10 cellular contexts compared by ENCODE assay signal in genomic region chr11:125517116-125517804, GRCh38. TPM values are rescaled to one million over a fixed set of nuclear protein-coding genes. Genes with fewer than 3 reads are reported as not detected.
DNase-seq lines count a peak whose midpoint lies in the region; ATAC-seq and TF ChIP-seq lines count a peak whose summit lies in the region.
"Had no signal": no experiment of that assay in that cellular context is flagged by ENCODE, and none has a peak within 500 bp of the region (broad histone marks: within the 10 kb centered on the region; RNA-seq: fewer than 3 reads in every experiment).

No MANE protein-coding gene starts in this region.

- DNase-seq in M059J (ENCODE audit: low read depth) = peak; percentile 80
- peak; percentile 83 for DNase-seq in brain microvascular endothelial cell
- no peak for DNase-seq in NAMALWA (ENCODE audit: low spot score)
- DNase-seq in activated CD4-positive, alpha-beta memory T cell treated with anti-CD3 and anti-CD28 coated beads, Interleukin-2, amount 10 ng/mL, durations not matched to agents 7 days and 5 days = no peak
- no peak for DNase-seq in activated CD4-positive, alpha-beta T cell treated with anti-CD3 and anti-CD28 coated beads for 4 hours
- DNase-seq: NCI-H1436 treated with DMSO at 0.1 percent for 48 hours had no signal

- H3K9me3 ChIP-seq in BLaER1 = peaks cover 24% of the 10 kb centered on the region

- H3K27ac Mint-ChIP-seq in activated CD4-positive, alpha-beta memory T cell treated with anti-CD3 and anti-CD28 coated beads, Interleukin-2, amount 10 ng/mL, durations not matched to agents 7 days and 5 days = no peak overlapping the region
- H3K27ac Mint-ChIP-seq: dendritic cell treated with granulocyte-macrophage colony-stimulating factor and Interleukin-4, amounts not matched to agents 40 ng/mL and 50 ng/mL, for 4 days had no signal

- H3K4me1 Mint-ChIP-seq in activated CD4-positive, alpha-beta memory T cell treated with anti-CD3 and anti-CD28 coated beads, Interleukin-2, amount 10 ng/mL, durations not matched to agents 7 days and 5 days = peaks cover 39% of the 10 kb centered on the region

- H3K27ac ChIP-seq in BLaER1 = peak overlapping the region; percentile 72; the same call in 1 of the 2 replicates
- H3K27ac ChIP-seq in brain microvascular endothelial cell = no peak overlapping the region
- H3K27ac ChIP-seq in layer of hippocampus (ENCODE audit: low read depth, low read length) = peak overlapping the region; percentile 62

- TF ChIP-seq CTCF in brain microvascular endothelial cell (IDR thresholded peaks at IDR 0.05; ENCODE audit: low read depth, low read length, missing control alignments) = no peak

- no peaks in the 10 kb centered on the region for H4K20me1 ChIP-seq in BLaER1

- H3K9me3 Mint-ChIP-seq in activated CD4-positive, alpha-beta memory T cell treated with anti-CD3 and anti-CD28 coated beads, Interleukin-2, amount 10 ng/mL, durations not matched to agents 7 days and 5 days = peaks cover 5% of the 10 kb centered on the region

- no peaks in the 10 kb centered on the region for H3K27me3 Mint-ChIP-seq in activated CD4-positive, alpha-beta memory T cell treated with anti-CD3 and anti-CD28 coated beads, Interleukin-2, amount 10 ng/mL, durations not matched to agents 7 days and 5 days

- no peaks in the 10 kb centered on the region for H3K27me3 ChIP-seq in BLaER1
- H3K27me3 ChIP-seq in brain microvascular endothelial cell (replicated peaks) = no peaks in the 10 kb centered on the region
- no peaks in the 10 kb centered on the region for H3K27me3 ChIP-seq in layer of hippocampus (ENCODE audit: control insufficient read depth, insufficient read depth, low read length)

- peaks cover 2% of the 10 kb centered on the region for H3K36me3 Mint-ChIP-seq in activated CD4-positive, alpha-beta memory T cell treated with anti-CD3 and anti-CD28 coated beads, Interleukin-2, amount 10 ng/mL, durations not matched to agents 7 days and 5 days (ENCODE audit: low read depth)

- CTCF ChIA-PET in activated CD4-positive, alpha-beta memory T cell treated with anti-CD3 and anti-CD28 coated beads, Interleukin-2, amount 10 ng/mL, durations not matched to agents 7 days and 5 days (lab: Charles Lee) = interaction anchor here (0.6 kb wide), 1 partner anchor 14 kb away, joined by 3 read pairs; no protein-coding TSS in a partner anchor

- no peaks in the 10 kb centered on the region for H3K36me3 ChIP-seq in BLaER1
- no peaks in the 10 kb centered on the region for H3K36me3 ChIP-seq in brain microvascular endothelial cell (replicated peaks)

- H3K4me3 ChIP-seq in BLaER1 (no peak overlapping the region), brain microvascular endothelial cell (ENCODE audit: low read depth, low read length) (peak overlapping the region; percentile 17)

- in situ Hi-C loops in brain microvascular endothelial cell (cut with HindIII; ENCODE audit: low pct_ligation_motif_present, low sequenced_read_pairs) = no loop called here

- POLR2A ChIA-PET in activated CD4-positive, alpha-beta memory T cell treated with anti-CD3 and anti-CD28 coated beads, Interleukin-2, amount 10 ng/mL, durations not matched to agents 7 days and 5 days (lab: Charles Lee) = interaction anchor here (1.3 kb wide), 1 partner anchor 109 kb away, joined by 6 read pairs; no protein-coding TSS in a partner anchor

- H3K4me2 ChIP-seq in BLaER1 = peak overlapping the region; percentile 75

- ATAC-seq in GM21526 (IDR thresholded peaks at IDR 0.05; ENCODE audit: low FRiP score, unreplicated experiment) = no peak

- H3K4me3 Mint-ChIP-seq in activated CD4-positive, alpha-beta memory T cell treated with anti-CD3 and anti-CD28 coated beads, Interleukin-2, amount 10 ng/mL, durations not matched to agents 7 days and 5 days = no peak overlapping the region
- H3K4me3 Mint-ChIP-seq: dendritic cell treated with granulocyte-macrophage colony-stimulating factor and Interleukin-4, amounts not matched to agents 40 ng/mL and 50 ng/mL, for 4 days had no signal

- peaks cover 56% of the 10 kb centered on the region for H3K4me1 ChIP-seq in BLaER1

- no peak overlapping the region; the same call in 1 of the 2 replicates for H3K9ac ChIP-seq in BLaER1

RNA-seq across cellular contexts. Expression of gene FEZ1, which starts 21.2 kb away (rescaled TPM):
- 1.2 and 1.6 TPM in 2 replicates for total RNA-seq in M059J (2014; rRNA removed; shearing (Covaris generic))
- 1 to 10 TPM; 2.1 to 2.3 TPM for total RNA-seq in activated CD4-positive, alpha-beta memory T cell treated with anti-CD3 and anti-CD28 coated beads, Interleukin-2, amount 10 ng/mL, durations not matched to agents 7 days and 5 days

RNA-seq across cellular contexts. Expression of gene EI24, which starts 52.0 kb away (rescaled TPM):
- 108 and 118 TPM in 2 replicates for total RNA-seq in M059J (2014; rRNA removed; shearing (Covaris generic))
- total RNA-seq in activated CD4-positive, alpha-beta memory T cell treated with anti-CD3 and anti-CD28 coated beads, Interleukin-2, amount 10 ng/mL, durations not matched to agents 7 days and 5 days = 10 to 100 TPM; 31.5 to 33.2 TPM

Comparison
In these comparisons a context has a peak if more than half of its experiments do, and no peak if none do; other contexts are left out.
1. DNase-seq: peak in M059J (single experiment) and brain microvascular endothelial cell (single experiment); none in NAMALWA (single experiment), activated CD4-positive, alpha-beta memory T cell treated with anti-CD3 and anti-CD28 coated beads, Interleukin-2, amount 10 ng/mL, durations not matched to agents 7 days and 5 days (single experiment) and activated CD4-positive, alpha-beta T cell treated with anti-CD3 and anti-CD28 coated beads for 4 hours (0 of 2).